In the genomic region with DNA sequence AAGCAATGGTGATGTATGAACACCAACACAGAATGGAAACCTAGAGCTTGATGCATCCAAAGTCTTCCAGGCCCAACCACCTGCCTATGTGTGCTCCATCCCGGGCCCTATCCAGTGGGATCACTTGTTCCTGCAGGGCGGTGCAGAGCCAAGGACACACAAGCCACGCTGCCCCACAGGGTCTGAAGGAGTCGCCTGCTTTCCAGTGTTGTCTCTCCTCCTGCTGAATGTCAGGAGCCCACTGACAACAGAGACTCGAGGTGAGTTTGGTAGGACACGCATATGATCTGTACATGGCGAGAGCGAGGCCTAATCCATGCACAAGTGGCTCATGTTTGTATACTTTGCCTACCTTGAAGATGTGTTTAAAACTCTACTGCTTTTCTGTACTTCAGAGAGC, we compare ENCODE assay signal across 20 cellular contexts.
"Had no signal": no experiment of that assay in that cellular context is flagged by ENCODE, and none has a peak within 500 bp of the region (broad histone marks: within the 10 kb centered on the region; RNA-seq: fewer than 3 reads in every experiment).

No MANE protein-coding gene starts in this region.

- H3K4me3 ChIP-seq: SJSA1, SK-N-MC had no signal

- H3K27me3 ChIP-seq: SJSA1 had no signal

- H3K9me3 ChIP-seq: SJSA1 had no signal

- H3K4me1 ChIP-seq: SJSA1 had no signal

- DNase-seq: Karpas-422, KG1, MM.1S, NCI-H1092 treated with DMSO at 0.1 percent for 48 hours, NCI-H1436, NCI-H187, NCI-H2029, NCI-H2081 treated with DMSO at 0.1 percent for 48 hours, NCI-H2171, NCI-H226, NCI-H446, NCI-H510A, NCI-H524 treated with DMSO at 0.1 percent for 48 hours, NCI-H69, NCI-H774, Right ventricle myocardium superior, RPMI8226, SIG-M5 had no signal

- H3K27ac ChIP-seq: SJSA1, SK-N-MC had no signal

- H3K36me3 ChIP-seq: SJSA1 had no signal
